ENCODE assay signal across 8 cellular contexts in the genomic region with DNA sequence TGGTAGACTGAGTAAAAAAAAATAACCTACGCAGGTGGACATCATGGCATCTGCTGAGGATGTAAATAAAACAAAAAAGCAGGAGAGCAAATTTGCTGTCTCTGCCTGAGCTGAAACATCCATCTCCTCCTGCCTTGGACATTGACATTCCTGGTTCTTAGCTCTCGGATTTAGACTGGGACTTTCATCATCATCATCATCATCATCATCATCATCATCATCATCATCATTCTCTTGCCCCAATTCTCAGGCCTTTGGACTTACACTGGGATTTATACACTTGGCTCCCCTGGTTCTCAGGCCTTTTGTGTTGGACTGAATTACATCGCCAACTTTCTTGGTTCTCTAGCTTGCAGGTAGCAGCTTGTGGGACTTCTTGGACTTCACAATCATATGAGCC.
"Had no signal": no experiment of that assay in that cellular context is flagged by ENCODE, and none has a peak within 500 bp of the region (broad histone marks: within the 10 kb centered on the region; RNA-seq: fewer than 3 reads in every experiment).

No MANE protein-coding gene starts in this region.

- DNase-seq: GDM1, GF-D8 had no signal

- FAIRE-seq: G401.6, GM12878, GM12891, GM12892, GM18507, GM19239 had no signal

- H3K4me3 ChIP-seq: GM12878 had no signal

- ATAC-seq: GM12878 had no signal
